Comparison of ENCODE assay signal across 1 cellular context in the genomic region with DNA sequence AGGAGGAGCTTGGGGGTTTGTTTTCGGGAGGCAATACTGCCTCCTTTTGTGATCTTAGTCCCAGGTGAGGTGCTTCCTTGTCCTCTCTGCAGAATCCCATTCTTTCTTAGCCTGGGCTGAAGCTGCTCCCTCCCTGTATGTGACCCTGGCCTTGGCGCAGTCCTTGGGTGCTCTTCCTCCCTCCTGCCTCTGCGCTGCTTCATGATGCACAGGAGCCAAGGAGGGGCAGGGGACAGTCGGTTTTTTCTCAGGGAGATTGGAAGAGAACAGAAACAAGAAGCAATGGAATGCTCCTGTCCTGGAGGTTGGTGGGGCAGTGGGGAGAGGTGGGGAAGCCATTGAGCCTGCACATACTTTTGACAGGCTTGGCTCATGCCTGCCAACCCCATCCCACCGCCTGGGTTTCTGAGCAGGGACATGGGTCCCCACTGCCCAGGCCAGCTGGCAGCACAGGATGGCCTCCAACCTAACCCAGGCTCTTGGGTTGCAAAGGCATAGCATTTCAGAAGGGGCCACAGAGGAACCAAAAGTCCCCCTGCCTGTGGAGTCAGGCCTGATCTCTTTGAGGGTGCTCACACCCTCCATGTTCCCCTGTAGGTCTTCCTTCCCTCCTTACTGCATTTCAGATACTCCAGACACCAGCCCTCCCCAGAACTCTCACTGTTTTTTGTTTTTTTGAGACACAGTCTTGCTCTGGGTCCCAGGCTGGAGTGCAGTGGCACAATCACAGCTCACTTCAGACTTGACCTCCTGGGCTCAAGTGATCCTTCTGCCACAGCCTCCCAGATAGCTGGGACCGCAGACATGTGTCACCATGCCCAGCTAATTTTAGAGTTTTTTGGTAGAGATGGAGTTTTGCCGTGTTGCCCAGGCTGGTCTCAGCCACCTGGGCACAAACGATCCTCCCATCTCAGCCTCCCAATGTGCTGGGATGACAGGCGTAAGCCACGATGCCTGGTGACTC.
TF ChIP-seq lines count a peak whose summit lies in the region.

No MANE protein-coding gene starts in this region.

TF ChIP-seq in endothelial cell of umbilical vein, 7 proteins besides CTCF, POLR2A, EP300 and RAD21 (continued from another document):
- no peak for TF ChIP-seq MAX (IDR thresholded peaks at IDR 0.05; ENCODE audit: insufficient read depth, insufficient read length)
